ENCODE assay signal across 11 cellular contexts in genomic region chr1:114219247-114219872, GRCh38.
DNase-seq lines count a peak whose midpoint lies in the region; FAIRE-seq and TF ChIP-seq lines count a peak whose summit lies in the region.
"Had no signal": no experiment of that assay in that cellular context is flagged by ENCODE, and none has a peak within 500 bp of the region (broad histone marks: within the 10 kb centered on the region; RNA-seq: fewer than 3 reads in every experiment).

No MANE protein-coding gene starts in this region.

- no peak overlapping the region for H3K4me3 Mint-ChIP-seq in nephron

- no peaks in the 10 kb centered on the region for H3K36me3 Mint-ChIP-seq in nephron (ENCODE audit: low read depth)

- H3K27me3 Mint-ChIP-seq in nephron (ENCODE audit: low read depth): no peaks in the 10 kb centered on the region

- peaks cover 10% of the 10 kb centered on the region for H3K4me1 Mint-ChIP-seq in nephron

- peak; percentile 18 for DNase-seq in AG20443 (ENCODE audit: low spot score)
- peak; percentile 50 for DNase-seq in LHCN-M2 (ENCODE audit: low read depth)
- peak; percentile 26 for DNase-seq in choroid plexus epithelial cell (ENCODE audit: low read depth)
- no peak for DNase-seq in NK-92 (lab: John Stamatoyannopoulos, UW; ENCODE audit: unreplicated experiment)
- DNase-seq in RCC 7860 (ENCODE audit: low spot score): no peak
- DNase-seq in stimulated activated CD4-positive, alpha-beta T cell treated with anti-CD3 and anti-CD28 coated beads, Interleukin-4, amount 100 ng/mL, for 1 hour: no peak
- no peak for DNase-seq in UCSD-AML1 (lab: John Stamatoyannopoulos, UW; ENCODE audit: unreplicated experiment)
- DNase-seq: activated CD8-positive, alpha-beta memory T cell treated with anti-CD3 and anti-CD28 coated beads for 24 hours had no signal

- H3K9me3 Mint-ChIP-seq in nephron: no peaks in the 10 kb centered on the region

- H3K4me3 ChIP-seq in choroid plexus epithelial cell (ENCODE audit: low read depth, low read length): no peak overlapping the region

- FAIRE-seq in RCC 7860 (lab: Jason Lieb, UNC): no peak
- FAIRE-seq: colon, islet of Langerhans had no signal

- TF ChIP-seq CTCF in choroid plexus epithelial cell (conservative IDR thresholded peaks at IDR 0.05; ENCODE audit: low read depth, low read length) (peak; percentile 37), nephron (IDR thresholded peaks at IDR 0.05; ENCODE audit: unreplicated experiment in 3 of 3) (no peak)

- H3K27ac Mint-ChIP-seq in nephron: peak overlapping the region in 2 of 3 experiments; percentile 60 to 74

Comparison
In these comparisons a context has a peak if more than half of its experiments do, and no peak if none do; other contexts are left out.
1. DNase-seq: peak in AG20443 (single experiment), LHCN-M2 (single experiment) and choroid plexus epithelial cell (single experiment); none in NK-92 (single experiment), RCC 7860 (single experiment), stimulated activated CD4-positive, alpha-beta T cell treated with anti-CD3 and anti-CD28 coated beads, Interleukin-4, amount 100 ng/mL, for 1 hour (single experiment) and UCSD-AML1 (single experiment).